ENCODE assay signal across 8 cellular contexts in the genomic region with DNA sequence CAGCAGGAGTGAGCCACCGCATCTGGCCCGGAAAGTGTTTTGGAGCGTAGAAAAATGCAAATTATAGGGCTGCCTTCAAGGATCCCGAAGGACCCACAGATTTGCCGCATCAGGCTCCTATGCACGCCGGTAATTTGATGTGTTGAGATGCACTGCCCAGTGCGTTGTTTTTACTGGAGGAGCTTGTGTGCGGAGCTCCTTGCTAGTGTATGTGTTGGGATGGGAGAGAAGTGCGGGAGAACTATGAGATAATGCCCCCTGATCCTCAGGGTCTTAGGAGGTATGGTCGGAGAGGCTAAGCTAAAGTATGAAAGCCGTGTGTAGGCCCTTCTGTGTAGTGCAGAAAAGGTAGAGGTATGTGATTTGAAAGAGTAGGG. TPM values are rescaled to one million over a fixed set of nuclear protein-coding genes. Genes with fewer than 3 reads are reported as not detected.
DNase-seq lines count a peak whose midpoint lies in the region; ATAC-seq and TF ChIP-seq lines count a peak whose summit lies in the region.

No MANE protein-coding gene starts in this region.

- no peaks in the 10 kb centered on the region for H3K27me3 Mint-ChIP-seq in natural killer cell treated with Interleukin-12 subunit alpha and Interleukin-12 subunit beta and Interleukin-15 and Interleukin-18, amount 100 ng/mL, for 72 hours

- H3K27ac ChIP-seq in SK-N-MC = peak overlapping the region; percentile 96; the same call in 1 of the 2 replicates

- DNase-seq in ACHN (peak; percentile 35), GM13976 (ENCODE audit: low spot score) (peak; percentile 39), SK-N-MC (ENCODE audit: low read depth, low spot score) (no peak), ecto neural progenitor cell (ENCODE audit: low spot score) (peak; percentile 52), NCI-H1694 (lab: John Stamatoyannopoulos, UW) (no peak), HPDE6-E6E7 (ENCODE audit: extremely low spot score) (no peak)
- no peak for DNase-seq in natural killer cell treated with Interleukin-12 subunit alpha and Interleukin-12 subunit beta and Interleukin-15 and Interleukin-18, amount 100 ng/mL, for 72 hours (ENCODE audit: low spot score)
- no peak for DNase-seq in central memory CD4-positive, alpha-beta T cell

- H3K4me3 Mint-ChIP-seq in natural killer cell treated with Interleukin-12 subunit alpha and Interleukin-12 subunit beta and Interleukin-15 and Interleukin-18, amount 100 ng/mL, for 72 hours = peak overlapping the region; percentile 96

- peaks cover 10% of the 10 kb centered on the region for H3K36me3 Mint-ChIP-seq in natural killer cell treated with Interleukin-12 subunit alpha and Interleukin-12 subunit beta and Interleukin-15 and Interleukin-18, amount 100 ng/mL, for 72 hours

- no peaks in the 10 kb centered on the region for H3K36me3 ChIP-seq in SK-N-MC (ENCODE audit: insufficient read depth, low read length)

- no peaks in the 10 kb centered on the region for H3K9me3 Mint-ChIP-seq in natural killer cell treated with Interleukin-12 subunit alpha and Interleukin-12 subunit beta and Interleukin-15 and Interleukin-18, amount 100 ng/mL, for 72 hours

- peaks cover 49 to 53% of the 10 kb centered on the region in 2 donors for H3K4me1 Mint-ChIP-seq in natural killer cell treated with Interleukin-12 subunit alpha and Interleukin-12 subunit beta and Interleukin-15 and Interleukin-18, amount 100 ng/mL, for 72 hours (ENCODE audit: low read depth in 2 of 2)

- no peaks in the 10 kb centered on the region for H3K9me3 ChIP-seq in SK-N-MC (ENCODE audit: low read depth, low read length)

- ATAC-seq in natural killer cell treated with Interleukin-12 subunit alpha and Interleukin-12 subunit beta and Interleukin-15 and Interleukin-18, amount 100 ng/mL, for 72 hours = no peak

- H3K9ac ChIP-seq in SK-N-MC (ENCODE audit: insufficient read length) = peak overlapping the region; percentile 95

- TF ChIP-seq CTCF in GM13976 (IDR thresholded peaks at IDR 0.05; ENCODE audit: borderline replicate concordance, control extremely low read depth, extremely low read depth, insufficient read depth, missing control alignments) = no peak

- H3K27ac Mint-ChIP-seq in natural killer cell treated with Interleukin-12 subunit alpha and Interleukin-12 subunit beta and Interleukin-15 and Interleukin-18, amount 100 ng/mL, for 72 hours = peak overlapping the region; percentile 96 to 98

- peak overlapping the region; percentile 86 for H3K4me3 ChIP-seq in SK-N-MC

- in situ Hi-C loops in ACHN (cut with HindIII; ENCODE audit: low pct_ligation_motif_present, low pct_unique_long_range_greater_than_20kb, low sequenced_read_pairs) (no loop called here), GM13976 (cut with MboI; ENCODE audit: low sequenced_read_pairs, unreplicated experiment) (loop anchor here (5.0 kb wide), 1 partner anchor 37 kb away; no protein-coding TSS in a partner anchor)

RNA-seq across cellular contexts. Expression of gene CLASP1, which starts 1.3 kb away (rescaled TPM):
- 100 to 1,000 TPM in 1 of 2 donors, 10 to 100 TPM in 1; 88.6 to 121 TPM for total RNA-seq in natural killer cell treated with Interleukin-12 subunit alpha and Interleukin-12 subunit beta and Interleukin-15 and Interleukin-18, amount 100 ng/mL, for 72 hours

Comparison
In these comparisons a context has a peak if more than half of its experiments do, and no peak if none do; other contexts are left out.
1. DNase-seq: peak in ACHN (single experiment), GM13976 (single experiment) and ecto neural progenitor cell (single experiment); none in SK-N-MC (single experiment), natural killer cell treated with Interleukin-12 subunit alpha and Interleukin-12 subunit beta and Interleukin-15 and Interleukin-18, amount 100 ng/mL, for 72 hours (single experiment), NCI-H1694 (single experiment), central memory CD4-positive, alpha-beta T cell (single experiment) and HPDE6-E6E7 (single experiment).